Comparison of ENCODE assay signal across 20 cellular contexts in the genomic region with DNA sequence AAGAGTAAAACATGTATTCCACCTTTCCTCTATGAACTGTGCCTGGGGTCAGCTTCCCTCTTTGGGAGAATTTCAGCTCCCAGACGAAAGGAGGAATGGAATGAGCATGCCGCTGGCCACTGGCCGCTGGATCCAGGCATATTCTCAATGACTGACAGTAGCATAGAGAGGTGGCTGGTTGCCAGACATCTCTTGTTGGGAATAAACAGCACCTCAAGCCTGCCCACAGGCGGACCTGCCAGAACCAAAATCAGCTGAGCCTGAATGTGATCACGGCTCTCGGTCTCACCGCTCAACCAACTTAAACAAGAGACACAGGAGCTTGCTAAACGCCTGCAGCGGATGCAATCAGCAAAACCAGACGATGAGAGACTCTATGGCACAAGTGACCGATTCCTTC.
"Had no signal": no experiment of that assay in that cellular context is flagged by ENCODE, and none has a peak within 500 bp of the region (broad histone marks: within the 10 kb centered on the region; RNA-seq: fewer than 3 reads in every experiment).

No MANE protein-coding gene starts in this region.

- DNase-seq: activated CD4-positive, alpha-beta memory T cell treated with anti-CD3 and anti-CD28 coated beads for 36 hours; activated CD4-positive, alpha-beta T cell treated with anti-CD3 and anti-CD28 coated beads, Interleukin-2, amount 10 ng/mL, durations not matched to agents 7 days and 5 days; activated CD4-positive, CD25-positive, alpha-beta regulatory T cell; activated CD8-positive, alpha-beta memory T cell treated with anti-CD3 and anti-CD28 coated beads for 24 hours; activated effector memory CD4-positive, alpha-beta T cell treated with anti-CD3 and anti-CD28 coated beads, Interleukin-2, amount 50 U/mL, for 16 hours; activated naive CD4-positive, alpha-beta T cell treated with Interleukin-2 at 50 U/mL for 16 hours; activated T-cell treated with anti-CD3 and anti-CD28 coated beads, Interleukin-2, amount 50 U/mL, for 4 hours; amygdala; Karpas-422; NCI-H1105 treated with DMSO at 0.1 percent for 48 hours; NCI-H1436 treated with DMSO at 0.1 percent for 48 hours; NCI-H187; NCI-H2081; NCI-H510A treated with DMSO at 0.1 percent for 48 hours; NCI-H69; PC-3; SIG-M5; SK-N-SH; T-helper 1 cell had no signal

- ATAC-seq: activated naive CD4-positive, alpha-beta T cell treated with anti-CD3 and anti-CD28 coated beads, Interleukin-2, amount 50 U/mL, for 72 hours; activated T-cell treated with anti-CD3 and anti-CD28 coated beads, Interleukin-2, amount 50 U/mL, for 4 hours; PC-3 had no signal
